ENCODE assay signal across 8 cellular contexts in genomic region chr13:33285420-33286124, GRCh38. TPM values are rescaled to one million over a fixed set of nuclear protein-coding genes. Genes with fewer than 3 reads are reported as not detected.
DNase-seq lines count a peak whose midpoint lies in the region; ATAC-seq and TF ChIP-seq lines count a peak whose summit lies in the region.

Gene STARD13 (minus strand): TSS chr13:33285755. CDS start chr13:33285638, 117 bp downstream.

- H3K4me3 ChIP-seq in DOHH2 (ENCODE audit: low read length) (0 out of 2 replicates have a peak within 1 kb of the TSS, but pooled peaks have one; percentile 9), SK-N-SH (ENCODE audit: low read depth in 2 of 2, low read length in 1 of 2) (peak within 1 kb of the TSS; percentile 59 to 66), ectodermal cell (ENCODE audit: insufficient read depth, low read depth, low read length) (peak within 1 kb of the TSS; percentile 27)

- H3K4me1 ChIP-seq in DOHH2 (ENCODE audit: control insufficient read depth, low read length) (no peaks in the 10 kb centered on the region), SK-N-SH (ENCODE audit: control insufficient read depth in 1 of 2, insufficient read depth in 2 of 2, low read depth in 1 of 2, low read length in 1 of 2) (peaks cover 3 to 22% of the 10 kb centered on the region in 2 experiments; a peak in 3 of 4 replicates), ectodermal cell (ENCODE audit: control insufficient read depth, insufficient read depth, low read length) (no peaks in the 10 kb centered on the region)

- no peak within 1 kb of the TSS for H3K27ac ChIP-seq in DOHH2 (ENCODE audit: low read depth, low read length)
- H3K27ac ChIP-seq in SK-N-SH (ENCODE audit: low read depth in 2 of 2, low read length in 1 of 2), result peak within 1 kb of the TSS; percentile 66 to 93
- H3K27ac ChIP-seq in ectodermal cell (ENCODE audit: insufficient read depth, low read depth, low read length, poor library complexity, severe bottlenecking), result peak within 1 kb of the TSS; percentile 65

- H3K9me2 ChIP-seq in DOHH2 (replicated peaks; ENCODE audit: control insufficient read depth, low read length), result no peaks in the 10 kb centered on the region
- no peaks in the 10 kb centered on the region for H3K9me2 ChIP-seq in SK-N-SH

- TF ChIP-seq EP300 in SK-N-SH (IDR thresholded peaks at IDR 0.05; ENCODE audit: borderline replicate concordance in 1 of 2, low read depth in 1 of 2, low read length in 1 of 2), result no peak

- H3K4me2 ChIP-seq in DOHH2 (ENCODE audit: low read length) (peak within 1 kb of the TSS; percentile 24), SK-N-SH (peak within 1 kb of the TSS; percentile 63)

- H3K36me3 ChIP-seq in DOHH2 (ENCODE audit: control insufficient read depth, low read length) (no peaks in the 10 kb centered on the region), SK-N-SH (replicated peaks in 1 of 2; ENCODE audit: control insufficient read depth in 1 of 2, insufficient read depth in 2 of 2, low read length in 1 of 2) (no peaks in the 10 kb centered on the region), ectodermal cell (ENCODE audit: control insufficient read depth, insufficient read depth, low read length) (no peaks in the 10 kb centered on the region)

- peak within 1 kb of the TSS; percentile 78 for H2AFZ ChIP-seq in SK-N-SH (ENCODE audit: low read depth)

- peak within 1 kb of the TSS; percentile 81 for H3K9ac ChIP-seq in SK-N-SH

- H3K9me3 ChIP-seq in DOHH2 (ENCODE audit: control insufficient read depth, insufficient read depth, low read length), result no peaks in the 10 kb centered on the region
- H3K9me3 ChIP-seq in SK-N-SH, result no peaks in the 10 kb centered on the region
- no peaks in the 10 kb centered on the region for H3K9me3 ChIP-seq in ectodermal cell (ENCODE audit: control insufficient read depth, low read length)

- H4K20me1 ChIP-seq in DOHH2 (ENCODE audit: control insufficient read depth, insufficient read depth, low read depth, low read length) (no peaks in the 10 kb centered on the region), SK-N-SH (ENCODE audit: insufficient read depth) (no peaks in the 10 kb centered on the region)

- H3F3A ChIP-seq in DOHH2 (ENCODE audit: control insufficient read depth, insufficient read depth) (no peaks in the 10 kb centered on the region), SK-N-SH (replicated peaks; ENCODE audit: insufficient read depth) (peaks cover 39% of the 10 kb centered on the region)

- TF ChIP-seq RAD21 in SK-N-SH (IDR thresholded peaks at IDR 0.05; ENCODE audit: low read length), result peak; percentile 5; the same call in 1 of the 2 replicates

- POLR2A ChIA-PET in SK-N-SH (lab: Yijun Ruan, JAX), result no interaction called here

- H3K27me3 ChIP-seq in DOHH2 (ENCODE audit: control insufficient read depth, low read length), result peaks cover 16% of the 10 kb centered on the region
- H3K27me3 ChIP-seq in SK-N-SH (ENCODE audit: insufficient read depth), result no peaks in the 10 kb centered on the region
- H3K27me3 ChIP-seq in ectodermal cell (ENCODE audit: control insufficient read depth, insufficient read depth, low read length, poor library complexity, severe bottlenecking), result no peaks in the 10 kb centered on the region

- TF ChIP-seq CTCF in DOHH2 (IDR thresholded peaks at IDR 0.05; ENCODE audit: low read depth, low read length, poor library complexity, severe bottlenecking) (no peak), SK-N-SH (IDR thresholded peaks at IDR 0.05) (peak; percentile 41)

- WGBS in SK-N-SH (ENCODE audit: low lambda C conversion rate), result 50% methylated on average over 20 of the region's 20 CpGs
- WGBS in ectodermal cell, 2 experiments, result 14 to 15% methylated on average over 20 of the region's 20 CpGs

- H3K79me2 ChIP-seq in DOHH2 (ENCODE audit: control insufficient read depth, low read length) (no peaks in the 10 kb centered on the region), SK-N-SH (ENCODE audit: insufficient read depth) (peaks cover 47% of the 10 kb centered on the region)

- peak; percentile 51 for DNase-seq in SK-N-SH
- DNase-seq in left lobe of liver (ENCODE audit: low spot score), result peak; percentile 96
- peak; percentile 8 for DNase-seq in stimulated activated CD4-positive, alpha-beta T cell treated with anti-CD3 and anti-CD28 coated beads, Interleukin-4, amount 100 ng/mL, for 24 hours
- no peak for DNase-seq in NK-92 treated with Interleukin-12 subunit alpha and Interleukin-12 subunit beta, amount 100 ng/mL, for 24 hours (lab: John Stamatoyannopoulos, UW)

- CTCF ChIA-PET in SK-N-SH (lab: Yijun Ruan, JAX), result interaction anchor here (1.4 kb wide), 1 partner anchor 258 kb away, joined by 3 read pairs; no protein-coding TSS in a partner anchor

- ATAC-seq in GM19397 (IDR thresholded peaks at IDR 0.05; ENCODE audit: unreplicated experiment) (peak; percentile 61), HG03565 (IDR thresholded peaks at IDR 0.05; ENCODE audit: unreplicated experiment) (peak; percentile 51), left lobe of liver (peak; percentile 90)

TF ChIP-seq in SK-N-SH, 30 proteins besides CTCF, POLR2A, EP300 and RAD21 (continues in another document):
- TF ChIP-seq EZH2phosphoT487 (IDR thresholded peaks at IDR 0.05; ENCODE audit: borderline replicate concordance, low read depth) (no peak), ELF1 (IDR thresholded peaks at IDR 0.05) (no peak), ZBTB33 (IDR thresholded peaks at IDR 0.05; ENCODE audit: borderline replicate concordance, low read depth) (no peak), USF2 (IDR thresholded peaks at IDR 0.05; ENCODE audit: borderline replicate concordance, low read depth, low read length) (peak; percentile 74), SIN3A (IDR thresholded peaks at IDR 0.05; ENCODE audit: borderline replicate concordance, low read depth, low read length) (peak; percentile 48; the same call in 1 of the 2 replicates), REST (IDR thresholded peaks at IDR 0.05; ENCODE audit: low read depth, low read length) (no peak), POLR2AphosphoS5 (IDR thresholded peaks at IDR 0.05; ENCODE audit: low read depth, low read length) (peak; percentile 78), GABPA (IDR thresholded peaks at IDR 0.05; ENCODE audit: low read depth) (no peak), NFIC (IDR thresholded peaks at IDR 0.05; ENCODE audit: borderline replicate concordance) (no peak), SMC3 (IDR thresholded peaks at IDR 0.05; ENCODE audit: low read depth, low read length) (no peak), TCF12 (IDR thresholded peaks at IDR 0.05) (peak; percentile 31; the same call in 1 of the 2 replicates), TAF1 (IDR thresholded peaks at IDR 0.05; ENCODE audit: borderline replicate concordance, low read depth, low read length) (peak; percentile 87), CHD2 (IDR thresholded peaks at IDR 0.05; ENCODE audit: low read length, partially characterized antibody) (no peak), JUND (IDR thresholded peaks at IDR 0.05) (no peak)

RNA-seq across cellular contexts. Expression of gene STARD13, which starts in this region (rescaled TPM):
- polyA plus RNA-seq in SK-N-SH (2012; rRNA removed), result 5.7 and 6.6 TPM in 2 replicates
- polyA plus RNA-seq in SK-N-SH (2012; cell fraction: cytosol; rRNA removed), result 4.8 TPM in 2 replicates
- 11.0 and 14.0 TPM in 2 replicates for polyA plus RNA-seq in SK-N-SH (2012; cell fraction: nucleus; rRNA removed)
- polyA plus RNA-seq in ectodermal cell (2013, experiment 1 of 4), result 1.3 TPM
- polyA plus RNA-seq in ectodermal cell (2013, experiment 2 of 4), result 2.0 TPM
- polyA plus RNA-seq in ectodermal cell (2013, experiment 3 of 4), result 1.4 TPM
- polyA plus RNA-seq in ectodermal cell (2013, experiment 4 of 4), result 1.4 TPM
- total RNA-seq in left lobe of liver, result 14.1 TPM

Comparison
In these comparisons a context has a peak if more than half of its experiments do, and no peak if none do; other contexts are left out.
1. H3K4me3 ChIP-seq: peak in every context shown above with its lines; median percentile 62 in SK-N-SH; 27 in ectodermal cell; 9 in DOHH2.